ENCODE assay signal across 1 cellular context in the genomic region with DNA sequence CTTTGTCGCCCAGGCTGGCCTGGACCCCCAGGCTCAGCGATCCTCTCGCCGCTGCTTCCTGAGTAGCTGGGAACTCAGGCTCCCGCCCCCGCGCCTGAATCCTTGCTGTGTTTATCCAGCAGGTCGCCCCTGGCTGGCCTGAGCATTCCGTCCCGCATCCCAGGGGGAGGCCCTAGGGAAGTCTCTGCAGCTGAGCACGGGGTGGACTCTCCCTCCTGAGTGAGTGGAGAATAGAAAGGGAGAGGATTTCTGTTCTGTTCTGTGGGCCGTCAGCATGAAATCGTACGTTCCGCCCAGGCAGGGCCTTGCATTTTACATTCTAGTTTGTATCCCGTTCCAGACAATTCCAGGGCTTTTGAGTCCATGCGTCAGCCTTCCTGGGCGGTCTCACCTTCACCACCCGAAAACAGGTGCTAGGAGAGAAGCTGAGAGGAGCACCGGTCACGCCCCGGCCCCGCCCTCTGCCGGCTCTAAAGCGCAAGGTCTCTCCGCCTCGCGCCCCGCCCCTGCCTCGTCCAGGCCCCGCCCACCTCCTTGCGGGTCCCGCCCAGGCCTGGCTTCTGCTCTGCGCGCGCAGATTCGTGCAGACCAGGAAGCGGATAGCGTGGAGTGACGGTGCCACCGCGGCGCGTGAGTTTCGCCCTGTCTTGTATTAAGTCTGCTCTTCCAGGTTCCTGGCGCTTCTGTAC.
TF ChIP-seq lines count a peak whose summit lies in the region.

A gene (plus strand): TSS at position 586 of the 689 bp plus-strand sequence. CDS start 15,285 bp downstream, outside the sequence.

TF ChIP-seq in HepG2, 621 proteins besides CTCF, POLR2A, EP300 and RAD21 (continued from another document and continues in another):
- TF ChIP-seq KMT2A (CRISPR knock-in tag; IDR thresholded peaks at IDR 0.05) (0 out of 2 replicates have a peak, but pooled peaks have one; percentile 47), SKI (IDR thresholded peaks at IDR 0.05; ENCODE audit: partially characterized antibody) (no peak), KLF13 (CRISPR knock-in tag; IDR thresholded peaks at IDR 0.05) (no peak), ZBTB42 (CRISPR knock-in tag; IDR thresholded peaks at IDR 0.05) (no peak), ZKSCAN8 (CRISPR knock-in tag; IDR thresholded peaks at IDR 0.05; ENCODE audit: borderline replicate concordance) (no peak), XRCC5 (optimal IDR thresholded peaks at IDR 0.05; ENCODE audit: low read length) (peak; percentile 72), SNAI1 (CRISPR knock-in tag; IDR thresholded peaks at IDR 0.05; ENCODE audit: borderline replicate concordance) (no peak), ZFP82 (CRISPR knock-in tag; IDR thresholded peaks at IDR 0.05; ENCODE audit: borderline replicate concordance) (no peak), ZNF124 (CRISPR knock-in tag; IDR thresholded peaks at IDR 0.05) (no peak), ZNF468 (CRISPR knock-in tag; IDR thresholded peaks at IDR 0.05) (no peak), SMYD3 (CRISPR knock-in tag; IDR thresholded peaks at IDR 0.05) (no peak), ESRRA (CRISPR knock-in tag; IDR thresholded peaks at IDR 0.05; ENCODE audit: low read depth) (no peak; the same call in 1 of the 2 replicates), MLLT10 (CRISPR knock-in tag; IDR thresholded peaks at IDR 0.05) (no peak), MXD4 (CRISPR knock-in tag; IDR thresholded peaks at IDR 0.05) (peak; percentile 60), ZBTB7B (CRISPR knock-in tag; IDR thresholded peaks at IDR 0.05) (0 out of 2 replicates have a peak, but pooled peaks have one; percentile 41), ZFX (CRISPR knock-in tag; IDR thresholded peaks at IDR 0.05; ENCODE audit: low read depth) (peak; percentile 53; the same call in 1 of the 2 replicates), ZFP90 (CRISPR knock-in tag; IDR thresholded peaks at IDR 0.05; ENCODE audit: borderline replicate concordance) (peak; percentile 54), GFI1 (CRISPR knock-in tag; IDR thresholded peaks at IDR 0.05; ENCODE audit: borderline replicate concordance) (peak; percentile 29; the same call in 1 of the 2 replicates), POGZ (CRISPR knock-in tag; IDR thresholded peaks at IDR 0.05) (peak; percentile 20; the same call in 1 of the 2 replicates), JUND (CRISPR knock-in tag; IDR thresholded peaks at IDR 0.05) (no peak), MED8 (CRISPR knock-in tag; IDR thresholded peaks at IDR 0.05; ENCODE audit: insufficient replicate concordance) (no peak), HDAC2 (CRISPR knock-in tag; IDR thresholded peaks at IDR 0.05) (no peak), MYC (CRISPR knock-in tag; IDR thresholded peaks at IDR 0.05; ENCODE audit: borderline replicate concordance) (peak; percentile 56; the same call in 1 of the 2 replicates), ATF1 (CRISPR knock-in tag; IDR thresholded peaks at IDR 0.05) (no peak), PTBP1 (IDR thresholded peaks at IDR 0.05; ENCODE audit: low read depth, low read length, poor library complexity, severe bottlenecking) (no peak), KDM4B (CRISPR knock-in tag; IDR thresholded peaks at IDR 0.05) (no peak), HNF4A (CRISPR knock-in tag; IDR thresholded peaks at IDR 0.05) (no peak; the same call in 1 of the 2 replicates), SOX6 (IDR thresholded peaks at IDR 0.05) (no peak), SOX6 (CRISPR knock-in tag; IDR thresholded peaks at IDR 0.05) (peak; percentile 33; the same call in 1 of the 2 replicates), ZNF33A (CRISPR knock-in tag; IDR thresholded peaks at IDR 0.05; ENCODE audit: borderline replicate concordance) (no peak), CREM (IDR thresholded peaks at IDR 0.05) (peak; percentile 14; the same call in 1 of the 2 replicates), CREM (CRISPR knock-in tag; IDR thresholded peaks at IDR 0.05) (no peak), KDM1A (CRISPR knock-in tag; IDR thresholded peaks at IDR 0.05) (no peak), ETV5 (CRISPR knock-in tag; IDR thresholded peaks at IDR 0.05; ENCODE audit: borderline replicate concordance) (peak; percentile 7; the same call in 1 of the 2 replicates), DMAP1 (CRISPR knock-in tag; IDR thresholded peaks at IDR 0.05) (no peak; the same call in 1 of the 2 replicates), EED (CRISPR knock-in tag; IDR thresholded peaks at IDR 0.05) (no peak), NFKB2 (CRISPR knock-in tag; IDR thresholded peaks at IDR 0.05; ENCODE audit: borderline replicate concordance) (no peak), GABPA (IDR thresholded peaks at IDR 0.05; ENCODE audit: low read depth, low read length) (no peak), GABPA (CRISPR knock-in tag; IDR thresholded peaks at IDR 0.05; ENCODE audit: low read depth) (0 out of 2 replicates have a peak, but pooled peaks have one; percentile 8), SETDB1 (CRISPR knock-in tag; IDR thresholded peaks at IDR 0.05; ENCODE audit: borderline replicate concordance) (no peak), YEATS4 (CRISPR knock-in tag; IDR thresholded peaks at IDR 0.05; ENCODE audit: borderline replicate concordance) (peak; percentile 73; the same call in 1 of the 2 replicates), POLR2G (IDR thresholded peaks at IDR 0.05; ENCODE audit: low read depth, low read length) (peak; percentile 84), MIXL1 (CRISPR knock-in tag; IDR thresholded peaks at IDR 0.05) (peak; percentile 15; the same call in 1 of the 2 replicates)
- TF ChIP-seq, protein P1, sequence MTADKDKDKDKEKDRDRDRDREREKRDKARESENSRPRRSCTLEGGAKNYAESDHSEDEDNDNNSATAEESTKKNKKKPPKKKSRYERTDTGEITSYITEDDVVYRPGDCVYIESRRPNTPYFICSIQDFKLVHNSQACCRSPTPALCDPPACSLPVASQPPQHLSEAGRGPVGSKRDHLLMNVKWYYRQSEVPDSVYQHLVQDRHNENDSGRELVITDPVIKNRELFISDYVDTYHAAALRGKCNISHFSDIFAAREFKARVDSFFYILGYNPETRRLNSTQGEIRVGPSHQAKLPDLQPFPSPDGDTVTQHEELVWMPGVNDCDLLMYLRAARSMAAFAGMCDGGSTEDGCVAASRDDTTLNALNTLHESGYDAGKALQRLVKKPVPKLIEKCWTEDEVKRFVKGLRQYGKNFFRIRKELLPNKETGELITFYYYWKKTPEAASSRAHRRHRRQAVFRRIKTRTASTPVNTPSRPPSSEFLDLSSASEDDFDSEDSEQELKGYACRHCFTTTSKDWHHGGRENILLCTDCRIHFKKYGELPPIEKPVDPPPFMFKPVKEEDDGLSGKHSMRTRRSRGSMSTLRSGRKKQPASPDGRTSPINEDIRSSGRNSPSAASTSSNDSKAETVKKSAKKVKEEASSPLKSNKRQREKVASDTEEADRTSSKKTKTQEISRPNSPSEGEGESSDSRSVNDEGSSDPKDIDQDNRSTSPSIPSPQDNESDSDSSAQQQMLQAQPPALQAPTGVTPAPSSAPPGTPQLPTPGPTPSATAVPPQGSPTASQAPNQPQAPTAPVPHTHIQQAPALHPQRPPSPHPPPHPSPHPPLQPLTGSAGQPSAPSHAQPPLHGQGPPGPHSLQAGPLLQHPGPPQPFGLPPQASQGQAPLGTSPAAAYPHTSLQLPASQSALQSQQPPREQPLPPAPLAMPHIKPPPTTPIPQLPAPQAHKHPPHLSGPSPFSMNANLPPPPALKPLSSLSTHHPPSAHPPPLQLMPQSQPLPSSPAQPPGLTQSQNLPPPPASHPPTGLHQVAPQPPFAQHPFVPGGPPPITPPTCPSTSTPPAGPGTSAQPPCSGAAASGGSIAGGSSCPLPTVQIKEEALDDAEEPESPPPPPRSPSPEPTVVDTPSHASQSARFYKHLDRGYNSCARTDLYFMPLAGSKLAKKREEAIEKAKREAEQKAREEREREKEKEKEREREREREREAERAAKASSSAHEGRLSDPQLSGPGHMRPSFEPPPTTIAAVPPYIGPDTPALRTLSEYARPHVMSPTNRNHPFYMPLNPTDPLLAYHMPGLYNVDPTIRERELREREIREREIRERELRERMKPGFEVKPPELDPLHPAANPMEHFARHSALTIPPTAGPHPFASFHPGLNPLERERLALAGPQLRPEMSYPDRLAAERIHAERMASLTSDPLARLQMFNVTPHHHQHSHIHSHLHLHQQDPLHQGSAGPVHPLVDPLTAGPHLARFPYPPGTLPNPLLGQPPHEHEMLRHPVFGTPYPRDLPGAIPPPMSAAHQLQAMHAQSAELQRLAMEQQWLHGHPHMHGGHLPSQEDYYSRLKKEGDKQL (CRISPR knock-in tag; IDR thresholded peaks at IDR 0.05; ENCODE audit: low read depth): no peak
- TF ChIP-seq, protein P2, sequence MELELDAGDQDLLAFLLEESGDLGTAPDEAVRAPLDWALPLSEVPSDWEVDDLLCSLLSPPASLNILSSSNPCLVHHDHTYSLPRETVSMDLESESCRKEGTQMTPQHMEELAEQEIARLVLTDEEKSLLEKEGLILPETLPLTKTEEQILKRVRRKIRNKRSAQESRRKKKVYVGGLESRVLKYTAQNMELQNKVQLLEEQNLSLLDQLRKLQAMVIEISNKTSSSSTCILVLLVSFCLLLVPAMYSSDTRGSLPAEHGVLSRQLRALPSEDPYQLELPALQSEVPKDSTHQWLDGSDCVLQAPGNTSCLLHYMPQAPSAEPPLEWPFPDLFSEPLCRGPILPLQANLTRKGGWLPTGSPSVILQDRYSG (CRISPR knock-in tag; IDR thresholded peaks at IDR 0.05): no peak
- TF ChIP-seq, protein P3, sequence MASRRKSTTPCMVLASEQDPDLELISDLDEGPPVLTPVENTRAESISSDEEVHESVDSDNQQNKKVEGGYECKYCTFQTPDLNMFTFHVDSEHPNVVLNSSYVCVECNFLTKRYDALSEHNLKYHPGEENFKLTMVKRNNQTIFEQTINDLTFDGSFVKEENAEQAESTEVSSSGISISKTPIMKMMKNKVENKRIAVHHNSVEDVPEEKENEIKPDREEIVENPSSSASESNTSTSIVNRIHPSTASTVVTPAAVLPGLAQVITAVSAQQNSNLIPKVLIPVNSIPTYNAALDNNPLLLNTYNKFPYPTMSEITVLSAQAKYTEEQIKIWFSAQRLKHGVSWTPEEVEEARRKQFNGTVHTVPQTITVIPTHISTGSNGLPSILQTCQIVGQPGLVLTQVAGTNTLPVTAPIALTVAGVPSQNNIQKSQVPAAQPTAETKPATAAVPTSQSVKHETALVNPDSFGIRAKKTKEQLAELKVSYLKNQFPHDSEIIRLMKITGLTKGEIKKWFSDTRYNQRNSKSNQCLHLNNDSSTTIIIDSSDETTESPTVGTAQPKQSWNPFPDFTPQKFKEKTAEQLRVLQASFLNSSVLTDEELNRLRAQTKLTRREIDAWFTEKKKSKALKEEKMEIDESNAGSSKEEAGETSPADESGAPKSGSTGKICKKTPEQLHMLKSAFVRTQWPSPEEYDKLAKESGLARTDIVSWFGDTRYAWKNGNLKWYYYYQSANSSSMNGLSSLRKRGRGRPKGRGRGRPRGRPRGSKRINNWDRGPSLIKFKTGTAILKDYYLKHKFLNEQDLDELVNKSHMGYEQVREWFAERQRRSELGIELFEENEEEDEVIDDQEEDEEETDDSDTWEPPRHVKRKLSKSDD (CRISPR knock-in tag; IDR thresholded peaks at IDR 0.05; ENCODE audit: low read depth): no peak
- TF ChIP-seq, protein P4, sequence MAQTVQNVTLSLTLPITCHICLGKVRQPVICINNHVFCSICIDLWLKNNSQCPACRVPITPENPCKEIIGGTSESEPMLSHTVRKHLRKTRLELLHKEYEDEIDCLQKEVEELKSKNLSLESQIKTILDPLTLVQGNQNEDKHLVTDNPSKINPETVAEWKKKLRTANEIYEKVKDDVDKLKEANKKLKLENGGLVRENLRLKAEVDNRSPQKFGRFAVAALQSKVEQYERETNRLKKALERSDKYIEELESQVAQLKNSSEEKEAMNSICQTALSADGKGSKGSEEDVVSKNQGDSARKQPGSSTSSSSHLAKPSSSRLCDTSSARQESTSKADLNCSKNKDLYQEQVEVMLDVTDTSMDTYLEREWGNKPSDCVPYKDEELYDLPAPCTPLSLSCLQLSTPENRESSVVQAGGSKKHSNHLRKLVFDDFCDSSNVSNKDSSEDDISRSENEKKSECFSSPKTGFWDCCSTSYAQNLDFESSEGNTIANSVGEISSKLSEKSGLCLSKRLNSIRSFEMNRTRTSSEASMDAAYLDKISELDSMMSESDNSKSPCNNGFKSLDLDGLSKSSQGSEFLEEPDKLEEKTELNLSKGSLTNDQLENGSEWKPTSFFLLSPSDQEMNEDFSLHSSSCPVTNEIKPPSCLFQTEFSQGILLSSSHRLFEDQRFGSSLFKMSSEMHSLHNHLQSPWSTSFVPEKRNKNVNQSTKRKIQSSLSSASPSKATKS (CRISPR knock-in tag; IDR thresholded peaks at IDR 0.05): no peak
- TF ChIP-seq, protein P5, sequence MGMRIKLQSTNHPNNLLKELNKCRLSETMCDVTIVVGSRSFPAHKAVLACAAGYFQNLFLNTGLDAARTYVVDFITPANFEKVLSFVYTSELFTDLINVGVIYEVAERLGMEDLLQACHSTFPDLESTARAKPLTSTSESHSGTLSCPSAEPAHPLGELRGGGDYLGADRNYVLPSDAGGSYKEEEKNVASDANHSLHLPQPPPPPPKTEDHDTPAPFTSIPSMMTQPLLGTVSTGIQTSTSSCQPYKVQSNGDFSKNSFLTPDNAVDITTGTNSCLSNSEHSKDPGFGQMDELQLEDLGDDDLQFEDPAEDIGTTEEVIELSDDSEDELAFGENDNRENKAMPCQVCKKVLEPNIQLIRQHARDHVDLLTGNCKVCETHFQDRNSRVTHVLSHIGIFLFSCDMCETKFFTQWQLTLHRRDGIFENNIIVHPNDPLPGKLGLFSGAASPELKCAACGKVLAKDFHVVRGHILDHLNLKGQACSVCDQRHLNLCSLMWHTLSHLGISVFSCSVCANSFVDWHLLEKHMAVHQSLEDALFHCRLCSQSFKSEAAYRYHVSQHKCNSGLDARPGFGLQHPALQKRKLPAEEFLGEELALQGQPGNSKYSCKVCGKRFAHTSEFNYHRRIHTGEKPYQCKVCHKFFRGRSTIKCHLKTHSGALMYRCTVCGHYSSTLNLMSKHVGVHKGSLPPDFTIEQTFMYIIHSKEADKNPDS (CRISPR knock-in tag; IDR thresholded peaks at IDR 0.05): no peak
- TF ChIP-seq, protein P6, sequence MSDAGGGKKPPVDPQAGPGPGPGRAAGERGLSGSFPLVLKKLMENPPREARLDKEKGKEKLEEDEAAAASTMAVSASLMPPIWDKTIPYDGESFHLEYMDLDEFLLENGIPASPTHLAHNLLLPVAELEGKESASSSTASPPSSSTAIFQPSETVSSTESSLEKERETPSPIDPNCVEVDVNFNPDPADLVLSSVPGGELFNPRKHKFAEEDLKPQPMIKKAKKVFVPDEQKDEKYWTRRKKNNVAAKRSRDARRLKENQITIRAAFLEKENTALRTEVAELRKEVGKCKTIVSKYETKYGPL (CRISPR knock-in tag; IDR thresholded peaks at IDR 0.05): no peak
- TF ChIP-seq, protein P7, sequence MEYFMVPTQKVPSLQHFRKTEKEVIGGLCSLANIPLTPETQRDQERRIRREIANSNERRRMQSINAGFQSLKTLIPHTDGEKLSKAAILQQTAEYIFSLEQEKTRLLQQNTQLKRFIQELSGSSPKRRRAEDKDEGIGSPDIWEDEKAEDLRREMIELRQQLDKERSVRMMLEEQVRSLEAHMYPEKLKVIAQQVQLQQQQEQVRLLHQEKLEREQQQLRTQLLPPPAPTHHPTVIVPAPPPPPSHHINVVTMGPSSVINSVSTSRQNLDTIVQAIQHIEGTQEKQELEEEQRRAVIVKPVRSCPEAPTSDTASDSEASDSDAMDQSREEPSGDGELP (IDR thresholded peaks at IDR 0.05; ENCODE audit: borderline replicate concordance, low read depth): peak; percentile 4; the same call in 1 of the 2 replicates
- TF ChIP-seq, protein P8, sequence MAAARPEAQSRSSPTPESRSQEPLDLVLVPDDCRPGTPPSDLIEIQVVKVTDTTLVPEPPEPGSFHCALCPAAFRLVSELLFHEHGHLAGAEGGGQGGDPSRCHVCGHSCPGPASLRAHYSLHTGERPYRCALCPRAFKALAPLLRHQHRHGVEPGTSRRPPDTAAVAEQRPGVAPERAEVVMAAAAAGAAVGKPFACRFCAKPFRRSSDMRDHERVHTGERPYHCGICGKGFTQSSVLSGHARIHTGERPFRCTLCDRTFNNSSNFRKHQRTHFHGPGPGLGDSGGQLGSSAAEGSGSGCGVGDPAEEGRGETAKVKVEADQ (CRISPR knock-in tag; IDR thresholded peaks at IDR 0.05; ENCODE audit: borderline replicate concordance): no peak
